In genomic region chr7:84510501-84510900, GRCh38 we compare ENCODE assay signal across 1 cellular context.
TF ChIP-seq lines count a peak whose summit lies in the region.

No MANE protein-coding gene starts in this region.

TF ChIP-seq in IMR-90, 13 proteins besides CTCF, POLR2A, EP300 and RAD21:
- TF ChIP-seq CEBPB (IDR thresholded peaks at IDR 0.05; ENCODE audit: low read depth, low read length) (no peak), FOS (IDR thresholded peaks at IDR 0.05; ENCODE audit: low read depth, low read length) (no peak), MAFK (IDR thresholded peaks at IDR 0.05; ENCODE audit: low read depth, low read length) (no peak), RFX5 (IDR thresholded peaks at IDR 0.05; ENCODE audit: low read depth, low read length) (no peak), CHD1 (IDR thresholded peaks at IDR 0.05; ENCODE audit: low read depth, low read length) (no peak), MXI1 (IDR thresholded peaks at IDR 0.05; ENCODE audit: borderline replicate concordance, low read depth, low read length) (no peak), ELK1 (IDR thresholded peaks at IDR 0.05; ENCODE audit: borderline replicate concordance, low read depth, low read length) (no peak), MAZ (IDR thresholded peaks at IDR 0.05; ENCODE audit: borderline replicate concordance, low read depth, low read length) (no peak)
